Comparison of ENCODE assay signal across 21 cellular contexts in the genomic region with DNA sequence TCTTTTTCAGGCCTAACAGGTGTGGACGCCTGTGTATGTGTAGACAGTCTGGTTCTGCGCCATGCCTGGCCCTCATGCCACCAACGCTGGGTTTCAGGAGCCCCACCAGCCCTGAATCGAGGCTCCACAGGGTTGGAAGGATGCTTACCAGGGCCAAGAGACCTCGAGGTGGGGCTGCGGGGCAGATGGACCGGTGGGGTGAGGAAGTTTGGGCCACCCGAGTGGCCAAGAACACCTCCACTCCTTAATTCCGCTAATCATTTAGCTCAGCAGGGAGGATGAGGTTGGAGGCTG. TPM values are rescaled to one million over a fixed set of nuclear protein-coding genes. Genes with fewer than 3 reads are reported as not detected.
"Had no signal": no experiment of that assay in that cellular context is flagged by ENCODE, and none has a peak within 500 bp of the region (broad histone marks: within the 10 kb centered on the region; RNA-seq: fewer than 3 reads in every experiment).

No MANE protein-coding gene starts in this region.

- DNase-seq: colonic mucosa; dermis blood vessel endothelial cell; gastrocnemius medialis; heart right ventricle; hypothalamus; islet precursor cell; mammary epithelial cell; ovary; right lobe of liver; stimulated activated CD4-positive, alpha-beta T cell treated with anti-CD3 and anti-CD28 coated beads, Interleukin-4, amount 100 ng/mL, for 1 hour; stimulated activated CD8-positive, alpha-beta memory T cell treated with anti-CD3 and anti-CD28 coated beads, Interleukin-4, amount 100 ng/mL, for 48 hours; testis; transverse colon had no signal

- H3K4me3 ChIP-seq: colonic mucosa, esophagus muscularis mucosa, gastrocnemius medialis, heart right ventricle, ovary, right lobe of liver, testis, transverse colon had no signal

- H3K27ac ChIP-seq: colonic mucosa, esophagus muscularis mucosa, gastrocnemius medialis, heart right ventricle, ovary, right lobe of liver, testis, transverse colon had no signal

- H3K4me1 ChIP-seq: colonic mucosa had no signal

- H3K27me3 ChIP-seq: ovary, right lobe of liver, testis had no signal

- H3K9me3 ChIP-seq: colonic mucosa, esophagus muscularis mucosa, gastrocnemius medialis, heart right ventricle, right lobe of liver, testis, transverse colon had no signal

- H3K36me3 ChIP-seq: colonic mucosa, esophagus muscularis mucosa, gastrocnemius medialis, heart right ventricle, ovary, right lobe of liver, transverse colon had no signal

RNA-seq across cellular contexts. Expression of a gene that starts 6.0 kb away (rescaled TPM):
- total RNA-seq: dermis blood vessel endothelial cell; esophagus muscularis mucosa; fibroblast of villous mesenchyme; gastrocnemius medialis; lower leg skin; mammary epithelial cell; mesenteric fat pad; naive thymus-derived CD8-positive, alpha-beta T cell; posterior vena cava; subcutaneous adipose tissue; ureter had no signal
- polyA plus RNA-seq: heart right ventricle; mammary epithelial cell; naive thymus-derived CD8-positive, alpha-beta T cell; ovary had no signal
